28 cellular contexts compared by ENCODE assay signal in genomic region chr6:162019311-162019710, GRCh38.
A peak's percentile ranks its signal among the peaks of the same experiment; 100 is the strongest.
DNase-seq lines count a peak whose midpoint lies in the region; ATAC-seq and TF ChIP-seq lines count a peak whose summit lies in the region.
"Had no signal": no experiment of that assay in that cellular context is flagged by ENCODE, and none has a peak within 500 bp of the region (broad histone marks: within the 10 kb centered on the region; RNA-seq: fewer than 3 reads in every experiment).

No MANE protein-coding gene starts in this region.

- peaks cover 14 to 40% (median 28%) of the 10 kb centered on the region in 11 experiments; a peak in 21 of 22 replicates for H3K9me3 ChIP-seq in BLaER1 treated with 17β-estradiol and CSF1 and Interleukin-3, amounts not matched to agents 10 nM and 100 nM (replicated peaks in 1 of 11)
- H3K9me3 ChIP-seq in upper lobe of right lung = no peaks in the 10 kb centered on the region
- H3K9me3 ChIP-seq: A549, SJCRH30 had no signal

- DNase-seq in NCI-H524 (lab: John Stamatoyannopoulos, UW) (peak; percentile 72 to 89), kidney glomerular epithelial cell (lab: John Stamatoyannopoulos, UW) (peak; percentile 41), renal cortical epithelial cell (ENCODE audit: low read depth) (peak; percentile 22), upper lobe of right lung (no peak)
- DNase-seq in stimulated activated CD4-positive, alpha-beta T cell treated with anti-CD3 and anti-CD28 coated beads, Interleukin-2, amount 100 ng/mL, for 48 hours = no peak
- DNase-seq: AML-193; CD8-positive, alpha-beta memory T cell; DMS 273 treated with DMSO at 0.1 percent for 48 hours; DMS79; EL; GDM1; Kasumi-1; NCI-H1092 treated with DMSO at 0.1 percent for 48 hours; NCI-H1436; NCI-H187; NCI-H2081 treated with DMSO at 0.1 percent for 48 hours; NCI-H446; NCI-H526 treated with DMSO at 0.1 percent for 48 hours; PC-3; SJCRH30; T-helper 1 cell had no signal

- no peak overlapping the region for H3K27ac ChIP-seq in BLaER1 treated with 17β-estradiol and CSF1 and Interleukin-3, amounts not matched to agents 10 nM and 100 nM
- no peak overlapping the region for H3K27ac ChIP-seq in upper lobe of right lung
- H3K27ac ChIP-seq: A549, SJCRH30 had no signal

- no peak for ATAC-seq in upper lobe of right lung
- ATAC-seq in GM21381 (IDR thresholded peaks at IDR 0.05; ENCODE audit: unreplicated experiment) = no peak
- ATAC-seq: A549, GM12878, HCT116, K562, PC-3, Right ventricle myocardium inferior had no signal

- peak overlapping the region in 8 of 11 experiments; percentile 1 to 80 (median 52); a peak in 12 of 22 replicates for H3K4me2 ChIP-seq in BLaER1 treated with 17β-estradiol and CSF1 and Interleukin-3, amounts not matched to agents 10 nM and 100 nM
- H3K4me2 ChIP-seq: A549 had no signal

- no peak overlapping the region for H3K4me3 ChIP-seq in BLaER1 treated with 17β-estradiol and CSF1 and Interleukin-3, amounts not matched to agents 10 nM and 100 nM
- no peak overlapping the region for H3K4me3 ChIP-seq in upper lobe of right lung
- H3K4me3 ChIP-seq: A549, GM12878, K562, SJCRH30 had no signal

- H4K20me1 ChIP-seq in BLaER1 treated with 17β-estradiol and CSF1 and Interleukin-3, amounts not matched to agents 10 nM and 100 nM = no peaks in the 10 kb centered on the region

- no peak for TF ChIP-seq CTCF in upper lobe of right lung (IDR thresholded peaks at IDR 0.05)

- peaks cover 0 to 40% (median 20%) of the 10 kb centered on the region in 10 experiments; a peak in 14 of 20 replicates for H3K4me1 ChIP-seq in BLaER1 treated with 17β-estradiol and CSF1 and Interleukin-3, amounts not matched to agents 10 nM and 100 nM
- no peaks in the 10 kb centered on the region for H3K4me1 ChIP-seq in upper lobe of right lung
- H3K4me1 ChIP-seq: A549, SJCRH30 had no signal

- no peaks in the 10 kb centered on the region for H3K36me3 ChIP-seq in BLaER1 treated with 17β-estradiol and CSF1 and Interleukin-3, amounts not matched to agents 10 nM and 100 nM
- H3K36me3 ChIP-seq in upper lobe of right lung = no peaks in the 10 kb centered on the region
- H3K36me3 ChIP-seq: SJCRH30 had no signal

- no peak overlapping the region for H3K9ac ChIP-seq in BLaER1 treated with 17β-estradiol and CSF1 and Interleukin-3, amounts not matched to agents 10 nM and 100 nM

- H3K27me3 ChIP-seq in BLaER1 treated with 17β-estradiol and CSF1 and Interleukin-3, amounts not matched to agents 10 nM and 100 nM = no peaks in the 10 kb centered on the region
- H3K27me3 ChIP-seq in upper lobe of right lung = no peaks in the 10 kb centered on the region
- H3K27me3 ChIP-seq: SJCRH30 had no signal

- intact Hi-C loops in upper lobe of right lung (cut with DNase I) = no loop called here

Comparison
In these comparisons a context has a peak if more than half of its experiments do, and no peak if none do; other contexts are left out.
1. DNase-seq: peak in NCI-H524 (2 of 2), kidney glomerular epithelial cell (single experiment) and renal cortical epithelial cell (single experiment); none in stimulated activated CD4-positive, alpha-beta T cell treated with anti-CD3 and anti-CD28 coated beads, Interleukin-2, amount 100 ng/mL, for 48 hours (0 of 2) and upper lobe of right lung (single experiment).